Comparison of ENCODE assay signal across 10 cellular contexts in genomic region chr2:201208563-201209252, GRCh38. TPM values are rescaled to one million over a fixed set of nuclear protein-coding genes. Genes with fewer than 3 reads are reported as not detected.
DNase-seq lines count a peak whose midpoint lies in the region; ATAC-seq and TF ChIP-seq lines count a peak whose summit lies in the region.
"Had no signal": no experiment of that assay in that cellular context is flagged by ENCODE, and none has a peak within 500 bp of the region (broad histone marks: within the 10 kb centered on the region; RNA-seq: fewer than 3 reads in every experiment).

No MANE protein-coding gene starts in this region.

- H3K4me1 Mint-ChIP-seq in stimulated activated effector memory CD8-positive, alpha-beta T cell treated with anti-CD3 and anti-CD28 coated beads, Interleukin-12 subunit alpha, Interleukin-12 subunit beta, amount 100 ng/mL, for 72 hours, result peaks cover 7% of the 10 kb centered on the region

- TF ChIP-seq POLR2A in vagina (IDR thresholded peaks at IDR 0.05), result no peak

- H3K27ac Mint-ChIP-seq in stimulated activated effector memory CD8-positive, alpha-beta T cell treated with anti-CD3 and anti-CD28 coated beads, Interleukin-12 subunit alpha, Interleukin-12 subunit beta, amount 100 ng/mL, for 72 hours, result no peak overlapping the region
- H3K27ac Mint-ChIP-seq: T-helper 1 cell treated with Interleukin-12 subunit alpha and Interleukin-12 subunit beta and Interleukin-4 antibody, amounts not matched to agents 30 μg/mL and 1 μg/mL, for 36 hours had no signal

- H3K27ac ChIP-seq in colonic mucosa, result peak overlapping the region; percentile 26
- H3K27ac ChIP-seq in vagina, result no peak overlapping the region

- no peak overlapping the region for H3K9ac ChIP-seq in colonic mucosa (ENCODE audit: low read depth in 2 of 2, low read length in 2 of 2)

- peak; percentile 87 for ATAC-seq in GM21390 (IDR thresholded peaks at IDR 0.05; ENCODE audit: unreplicated experiment)
- ATAC-seq in HG03378 (IDR thresholded peaks at IDR 0.05; ENCODE audit: unreplicated experiment), result peak; percentile 73
- no peak for ATAC-seq in stimulated activated effector memory CD8-positive, alpha-beta T cell treated with anti-CD3 and anti-CD28 coated beads, Interleukin-12 subunit alpha, Interleukin-12 subunit beta, amount 100 ng/mL, for 72 hours
- ATAC-seq: body of pancreas had no signal

- H3K9me3 ChIP-seq in colonic mucosa (no peaks in the 10 kb centered on the region), vagina (no peaks in the 10 kb centered on the region)
- H3K9me3 ChIP-seq: body of pancreas had no signal

- intact Hi-C loops in colonic mucosa (cut with DNase I) (no loop called here), vagina (cut with DNase I) (no loop called here)

- in situ Hi-C loops in GM13977 (cut with MboI; ENCODE audit: low pct_unique_long_range_greater_than_20kb, low sequenced_read_pairs, unreplicated experiment), result no loop called here

- H3K4me3 Mint-ChIP-seq in stimulated activated effector memory CD8-positive, alpha-beta T cell treated with anti-CD3 and anti-CD28 coated beads, Interleukin-12 subunit alpha, Interleukin-12 subunit beta, amount 100 ng/mL, for 72 hours, result no peak overlapping the region
- H3K4me3 Mint-ChIP-seq: T-helper 1 cell treated with Interleukin-12 subunit alpha and Interleukin-12 subunit beta and Interleukin-4 antibody, amounts not matched to agents 30 μg/mL and 1 μg/mL, for 36 hours had no signal

- H3K9me3 Mint-ChIP-seq in stimulated activated effector memory CD8-positive, alpha-beta T cell treated with anti-CD3 and anti-CD28 coated beads, Interleukin-12 subunit alpha, Interleukin-12 subunit beta, amount 100 ng/mL, for 72 hours, result no peaks in the 10 kb centered on the region
- H3K9me3 Mint-ChIP-seq: T-helper 1 cell treated with Interleukin-12 subunit alpha and Interleukin-12 subunit beta and Interleukin-4 antibody, amounts not matched to agents 30 μg/mL and 1 μg/mL, for 36 hours had no signal

- H3K27me3 ChIP-seq in GM06990 (replicated peaks; ENCODE audit: control insufficient read depth, insufficient read depth, low read length) (no peaks in the 10 kb centered on the region), colonic mucosa (no peaks in the 10 kb centered on the region), vagina (no peaks in the 10 kb centered on the region)
- H3K27me3 ChIP-seq: body of pancreas had no signal

- no peaks in the 10 kb centered on the region for H3K36me3 ChIP-seq in GM06990 (ENCODE audit: control insufficient read depth, insufficient read depth, low read length)
- H3K36me3 ChIP-seq in colonic mucosa, result no peaks in the 10 kb centered on the region
- no peaks in the 10 kb centered on the region for H3K36me3 ChIP-seq in vagina

- no peak overlapping the region for H3K4me3 ChIP-seq in GM06990 (replicated peaks; ENCODE audit: low read depth, low read length)
- no peak overlapping the region for H3K4me3 ChIP-seq in colonic mucosa
- H3K4me3 ChIP-seq in vagina, result no peak overlapping the region
- H3K4me3 ChIP-seq: body of pancreas had no signal

- TF ChIP-seq CTCF in GM06990 (IDR thresholded peaks at IDR 0.05; ENCODE audit: insufficient read depth, low read length, poor library complexity, severe bottlenecking), result no peak
- no peak for TF ChIP-seq CTCF in colonic mucosa (IDR thresholded peaks at IDR 0.05)
- no peak for TF ChIP-seq CTCF in GM13977 (IDR thresholded peaks at IDR 0.05; ENCODE audit: extremely low read depth, insufficient read depth, missing control alignments)
- TF ChIP-seq CTCF in vagina (IDR thresholded peaks at IDR 0.05), result no peak

- DNase-seq in GM06990 (ENCODE audit: extremely low read depth, insufficient read length) (peak; percentile 65), colonic mucosa (no peak), GM13977 (ENCODE audit: low spot score) (no peak), vagina (ENCODE audit: extremely low spot score in 2 of 2) (no peak), NCI-H510A treated with DMSO at 0.1 percent for 48 hours (lab: John Stamatoyannopoulos, UW) (no peak)
- DNase-seq in stimulated activated effector memory CD8-positive, alpha-beta T cell treated with anti-CD3 and anti-CD28 coated beads, Interleukin-12 subunit alpha, Interleukin-12 subunit beta, amount 100 ng/mL, for 72 hours (ENCODE audit: low spot score in 2 of 2), result no peak

- H3K4me1 ChIP-seq in colonic mucosa (no peaks in the 10 kb centered on the region), vagina (peaks cover 6% of the 10 kb centered on the region)
- H3K4me1 ChIP-seq: body of pancreas had no signal

- H3K36me3 Mint-ChIP-seq in stimulated activated effector memory CD8-positive, alpha-beta T cell treated with anti-CD3 and anti-CD28 coated beads, Interleukin-12 subunit alpha, Interleukin-12 subunit beta, amount 100 ng/mL, for 72 hours, result peaks cover 31% of the 10 kb centered on the region

RNA-seq across cellular contexts. Expression of gene CASP10, which starts 25.8 kb away (rescaled TPM):
- 10 to 100 TPM; 28.0 to 52.3 TPM for total RNA-seq in colonic mucosa
- total RNA-seq in vagina, result 8.3 TPM

RNA-seq across cellular contexts. Expression of gene CASP8, which starts 51.6 kb away (rescaled TPM):
- total RNA-seq in colonic mucosa, result 10 to 100 TPM; 25.5 to 31.9 TPM
- total RNA-seq in vagina, result 29.2 TPM
